ENCODE assay signal across 10 cellular contexts in the genomic region with DNA sequence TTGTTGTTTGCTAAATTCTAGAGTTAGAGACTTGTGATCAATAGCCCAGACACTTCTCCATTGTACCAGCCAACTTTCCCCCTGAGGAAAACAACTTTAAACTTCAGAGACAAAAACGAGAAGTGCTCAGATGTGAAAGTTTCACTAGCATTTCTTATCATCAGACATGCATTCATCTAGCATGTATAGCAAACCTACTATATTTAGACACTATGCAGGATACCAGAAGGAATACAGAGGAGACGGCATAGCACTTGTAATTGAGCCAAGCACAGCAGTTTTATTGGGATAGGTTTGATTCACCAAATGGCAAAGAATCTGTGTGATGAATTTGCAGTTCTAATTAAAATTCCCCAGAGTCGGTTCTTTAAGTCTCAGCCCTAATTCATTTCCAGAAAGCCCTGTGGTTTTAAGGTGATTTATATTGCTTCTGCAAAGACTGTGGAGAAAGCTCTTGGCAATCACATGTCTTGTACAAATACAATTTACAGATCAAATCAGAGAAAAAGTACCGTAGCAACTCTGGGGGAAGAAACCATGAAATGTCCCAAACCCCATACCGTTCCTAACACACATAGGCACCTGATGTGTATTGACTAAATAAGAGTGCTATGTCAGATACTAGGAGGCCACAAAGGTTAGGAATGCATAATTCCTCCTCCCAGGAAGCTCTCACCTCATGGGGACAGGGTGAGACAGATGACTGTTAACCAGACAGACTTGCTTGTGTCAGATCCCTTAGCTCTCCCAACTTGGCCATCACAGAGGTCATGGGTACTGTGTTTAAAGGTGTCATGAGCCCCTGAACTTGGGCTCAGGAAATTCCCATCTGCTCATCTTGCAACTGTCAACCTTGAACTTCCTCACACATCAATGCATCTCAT.
DNase-seq lines count a peak whose midpoint lies in the region; ATAC-seq and TF ChIP-seq lines count a peak whose summit lies in the region.
"Had no signal": no experiment of that assay in that cellular context is flagged by ENCODE, and none has a peak within 500 bp of the region (broad histone marks: within the 10 kb centered on the region; RNA-seq: fewer than 3 reads in every experiment).

No MANE protein-coding gene starts in this region.

- ATAC-seq in GM18508 (IDR thresholded peaks at IDR 0.05; ENCODE audit: insufficient read depth, unreplicated experiment) (peak; percentile 35), GM21423 (IDR thresholded peaks at IDR 0.05; ENCODE audit: unreplicated experiment) (peak; percentile 61), HG03457 (IDR thresholded peaks at IDR 0.05; ENCODE audit: unreplicated experiment) (peak; percentile 62)
- ATAC-seq in naive thymus-derived CD8-positive, alpha-beta T cell: no peak

- H3K4me3 ChIP-seq in lower leg skin (ENCODE audit: low read depth, poor library complexity, severe bottlenecking): no peak overlapping the region
- H3K4me3 ChIP-seq: thoracic aorta had no signal

- no peaks in the 10 kb centered on the region for H3K36me3 Mint-ChIP-seq in naive thymus-derived CD8-positive, alpha-beta T cell

- TF ChIP-seq CTCF in lower leg skin (IDR thresholded peaks at IDR 0.05): no peak

- H3K9me3 Mint-ChIP-seq in naive thymus-derived CD8-positive, alpha-beta T cell: peaks cover 0 to 4% (median 0%) of the 10 kb centered on the region in 9 donors

- POLR2A ChIA-PET in naive thymus-derived CD8-positive, alpha-beta T cell (lab: Charles Lee): interaction anchor here (1.1 to 1.6 kb wide), 2 partner anchors 62 to 69 kb away, joined by 3 to 6 read pairs; partner anchors contain the start of gene KRAS

- peaks cover 26 to 50% (median 45%) of the 10 kb centered on the region in 4 donors for H3K4me1 Mint-ChIP-seq in naive thymus-derived CD8-positive, alpha-beta T cell

- TF ChIP-seq POLR2A in lower leg skin (IDR thresholded peaks at IDR 0.05): no peak

- H3K27me3 Mint-ChIP-seq in naive thymus-derived CD8-positive, alpha-beta T cell: no peaks in the 10 kb centered on the region

- 39 to 43% methylated on average over 5 of the region's 5 CpGs for WGBS in lower leg skin, 2 donors

- intact Hi-C loops in lower leg skin (cut with DNase I; ENCODE audit: low total_unique reads): no loop called here

- no peak overlapping the region for H3K4me3 Mint-ChIP-seq in naive thymus-derived CD8-positive, alpha-beta T cell

- H3K27ac Mint-ChIP-seq in naive thymus-derived CD8-positive, alpha-beta T cell: peak overlapping the region in 5 of 10 donors; percentile 5 to 86 (median 55)

- DNase-seq in germinal center (ENCODE audit: low spot score) (peak; percentile 16), NCI-H526 (lab: John Stamatoyannopoulos, UW) (no peak), lower leg skin (ENCODE audit: low spot score in 2 of 2) (no peak), AG20443 (ENCODE audit: low spot score) (no peak)
- no peak for DNase-seq in naive thymus-derived CD8-positive, alpha-beta T cell
- DNase-seq: T-helper 9 cell had no signal

Comparison
In these comparisons a context has a peak if more than half of its experiments do, and no peak if none do; other contexts are left out.
1. ATAC-seq: peak in GM18508 (single experiment), GM21423 (single experiment) and HG03457 (single experiment); none in naive thymus-derived CD8-positive, alpha-beta T cell (0 of 2).